9 cellular contexts compared by ENCODE assay signal in genomic region chr5:181167814-181168488, GRCh38. TPM values are rescaled to one million over a fixed set of nuclear protein-coding genes. Genes with fewer than 3 reads are reported as not detected.
DNase-seq lines count a peak whose midpoint lies in the region; ATAC-seq and TF ChIP-seq lines count a peak whose summit lies in the region.
"Had no signal": no experiment of that assay in that cellular context is flagged by ENCODE, and none has a peak within 500 bp of the region (broad histone marks: within the 10 kb centered on the region; RNA-seq: fewer than 3 reads in every experiment).

No MANE protein-coding gene starts in this region.

- no TSS peak for BruUV-seq in mammary epithelial cell (replicated peaks; lab: Mats Ljungman, UMichigan)

- no peaks in the 10 kb centered on the region for H3K9me3 Mint-ChIP-seq in activated naive CD4-positive, alpha-beta T cell treated with anti-CD3 and anti-CD28 coated beads for 36 hours

- H3K79me2 ChIP-seq in mammary epithelial cell (ENCODE audit: insufficient read depth, low read length), result no peaks in the 10 kb centered on the region

- no peaks in the 10 kb centered on the region for H3K36me3 Mint-ChIP-seq in activated naive CD4-positive, alpha-beta T cell treated with anti-CD3 and anti-CD28 coated beads for 36 hours (ENCODE audit: low read depth)

- no peaks in the 10 kb centered on the region for H3K9me3 ChIP-seq in mammary epithelial cell (replicated peaks; ENCODE audit: insufficient read depth, low read length)

- peak overlapping the region; percentile 33 for H3K4me2 ChIP-seq in mammary epithelial cell (ENCODE audit: insufficient read depth, low read depth, low read length)

- TF ChIP-seq CTCF in mammary epithelial cell (conservative IDR thresholded peaks at IDR 0.05 in 1 of 2, IDR thresholded peaks at IDR 0.05 in 1 of 2; ENCODE audit: extremely low read depth in 1 of 2, insufficient read depth in 1 of 2, low read depth in 1 of 2, low read length in 2 of 2), result peak; percentile 29 to 50

- no peak overlapping the region for H3K4me3 ChIP-seq in mammary epithelial cell (replicated peaks in 1 of 3; ENCODE audit: insufficient read depth in 1 of 3, low read depth in 2 of 3, low read length in 3 of 3)

- no peaks in the 10 kb centered on the region for H3K36me3 ChIP-seq in mammary epithelial cell (ENCODE audit: insufficient read depth, low read length)

- ATAC-seq in HG02970 (IDR thresholded peaks at IDR 0.05; ENCODE audit: low FRiP score, unreplicated experiment) (no peak), GM18520 (IDR thresholded peaks at IDR 0.05; ENCODE audit: unreplicated experiment) (no peak)

- no peak overlapping the region for H3K9ac ChIP-seq in mammary epithelial cell (ENCODE audit: insufficient read depth, low read length)

- peaks cover 74% of the 10 kb centered on the region for H3K27me3 Mint-ChIP-seq in activated naive CD4-positive, alpha-beta T cell treated with anti-CD3 and anti-CD28 coated beads for 36 hours (ENCODE audit: low read depth)

- peak overlapping the region; percentile 43 for H2AFZ ChIP-seq in mammary epithelial cell (ENCODE audit: low read depth, low read length)

- no peak overlapping the region for H3K27ac ChIP-seq in mammary epithelial cell (ENCODE audit: insufficient read depth, low read depth, low read length)

- DNase-seq in activated naive CD4-positive, alpha-beta T cell treated with anti-CD3 and anti-CD28 coated beads for 36 hours, result peak; percentile 70
- no peak for DNase-seq in activated naive CD4-positive, alpha-beta T cell (lab: John Stamatoyannopoulos, UW)
- DNase-seq in NCI-H1930 (lab: John Stamatoyannopoulos, UW), result peak; percentile 17 to 38
- DNase-seq in mammary epithelial cell, result no peak
- DNase-seq in retina, result peak; percentile 44
- DNase-seq in NK-92 (lab: John Stamatoyannopoulos, UW; ENCODE audit: unreplicated experiment), result no peak

- in situ Hi-C loops in mammary epithelial cell (cut with MboI; ENCODE audit: low sequenced_read_pairs in 2 of 2), result no loop called here

- peaks cover 4% of the 10 kb centered on the region for H3K4me1 ChIP-seq in mammary epithelial cell (ENCODE audit: insufficient read depth, low read length)

- WGBS in mammary epithelial cell (ENCODE audit: low coverage, missing lambda C conversion rate), result 7% methylated on average over 9 of the region's 11 CpGs

- no peaks in the 10 kb centered on the region for H4K20me1 ChIP-seq in mammary epithelial cell (ENCODE audit: insufficient read depth, low read length)

- H3K4me3 Mint-ChIP-seq in activated naive CD4-positive, alpha-beta T cell treated with anti-CD3 and anti-CD28 coated beads for 36 hours, result peak overlapping the region; percentile 36

- CTCF ChIA-PET in activated naive CD4-positive, alpha-beta T cell treated with anti-CD3 and anti-CD28 coated beads for 36 hours (lab: Charles Lee), result interaction anchor here (0.6 to 2.0 kb wide), 3 partner anchors 9 to 34 kb away, joined by 3 to 12 read pairs (median 5); no protein-coding TSS in a partner anchor
- CTCF ChIA-PET in mammary epithelial cell (lab: Charles Lee; ENCODE audit: low non-redundant PET), result interaction anchor here (0.6 kb wide), 1 partner anchor 365 kb away, joined by 5 read pairs; no protein-coding TSS in a partner anchor

- no peaks in the 10 kb centered on the region for H3K27me3 ChIP-seq in mammary epithelial cell (ENCODE audit: insufficient read depth, low read length)

- intact Hi-C loops in activated naive CD4-positive, alpha-beta T cell treated with anti-CD3 and anti-CD28 coated beads for 36 hours (cut with micrococcal nuclease), result loop anchor here (2.0 kb wide), 1 partner anchor 307 kb away; the partner anchor contains the start of gene ZFP62
- intact Hi-C loops in mammary epithelial cell (cut with micrococcal nuclease), result no loop called here

- H3K27ac Mint-ChIP-seq in activated naive CD4-positive, alpha-beta T cell treated with anti-CD3 and anti-CD28 coated beads for 36 hours, result no peak overlapping the region

- H3K4me1 Mint-ChIP-seq in activated naive CD4-positive, alpha-beta T cell treated with anti-CD3 and anti-CD28 coated beads for 36 hours (ENCODE audit: low read depth), result peaks cover 74% of the 10 kb centered on the region

- dilution Hi-C loops in mammary epithelial cell (cut with HindIII; ENCODE audit: low sequenced_read_pairs), result no loop called here

RNA-seq across cellular contexts. Expression of gene OR2V2, which starts 20.6 kb away (rescaled TPM):
- total RNA-seq in activated naive CD4-positive, alpha-beta T cell treated with anti-CD3 and anti-CD28 coated beads for 36 hours, result not detected
- total RNA-seq in mammary epithelial cell, result not detected
- polyA plus RNA-seq in mammary epithelial cell, result not detected
- not detected for polyA minus RNA-seq in mammary epithelial cell
- total RNA-seq: T-helper 2 cell treated with Interferon-gamma antibody and Interleukin-4, amounts not matched to agents 100 ng/mL and 5 ng/mL, for 36 hours had no signal

RNA-seq across cellular contexts. Expression of gene OR2V1, which starts 37.0 kb away (rescaled TPM):
- not detected for total RNA-seq in activated naive CD4-positive, alpha-beta T cell treated with anti-CD3 and anti-CD28 coated beads for 36 hours
- not detected for total RNA-seq in mammary epithelial cell
- not detected for polyA plus RNA-seq in mammary epithelial cell
- not detected for polyA minus RNA-seq in mammary epithelial cell
- total RNA-seq: T-helper 2 cell treated with Interferon-gamma antibody and Interleukin-4, amounts not matched to agents 100 ng/mL and 5 ng/mL, for 36 hours had no signal

RNA-seq across cellular contexts. Expression of gene TRIM7, which starts 37.0 kb away (rescaled TPM):
- 1 to 10 TPM; 1.6 to 1.8 TPM for total RNA-seq in activated naive CD4-positive, alpha-beta T cell treated with anti-CD3 and anti-CD28 coated beads for 36 hours
- 10 to 100 TPM in 1 of 2 donors, 1 to 10 TPM in 1; 6.3 to 31.4 TPM for total RNA-seq in mammary epithelial cell
- polyA plus RNA-seq in mammary epithelial cell, result 18.8 TPM
- 6.6 TPM for polyA minus RNA-seq in mammary epithelial cell

RNA-seq across cellular contexts. Expression of gene TRIM41, which starts 55.1 kb away (rescaled TPM):
- total RNA-seq in activated naive CD4-positive, alpha-beta T cell treated with anti-CD3 and anti-CD28 coated beads for 36 hours, result 10 to 100 TPM; 36.5 to 37.3 TPM
- 10 to 100 TPM; 10.3 to 30.6 TPM for total RNA-seq in mammary epithelial cell
- polyA plus RNA-seq in mammary epithelial cell, result 10.1 TPM
- polyA minus RNA-seq in mammary epithelial cell, result 10.5 TPM

Comparison
In these comparisons a context has a peak if more than half of its experiments do, and no peak if none do; other contexts are left out.
1. DNase-seq: peak in activated naive CD4-positive, alpha-beta T cell treated with anti-CD3 and anti-CD28 coated beads for 36 hours (single experiment), NCI-H1930 (2 of 2) and retina (single experiment); none in activated naive CD4-positive, alpha-beta T cell (0 of 4), mammary epithelial cell (single experiment) and NK-92 (single experiment).